14 cellular contexts compared by ENCODE assay signal in the genomic region with DNA sequence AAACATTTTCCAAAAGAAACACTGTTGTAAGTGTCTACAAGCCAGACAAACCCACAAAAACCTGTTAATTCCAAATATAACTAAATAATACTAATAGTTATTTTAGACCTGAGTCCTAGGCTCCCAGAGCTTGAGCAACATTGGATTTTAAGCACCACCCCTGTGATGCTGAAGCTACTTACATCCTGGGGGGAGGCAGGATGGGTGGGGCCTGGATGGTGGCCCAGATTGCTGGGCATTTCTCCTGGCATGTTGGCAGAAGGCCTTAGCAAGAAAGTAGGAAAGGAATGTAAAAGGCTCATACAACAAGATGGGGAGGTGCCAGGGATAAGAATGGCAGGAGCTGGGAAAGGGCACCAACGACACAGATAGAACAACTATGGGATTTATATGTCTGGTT. TPM values are rescaled to one million over a fixed set of nuclear protein-coding genes. Genes with fewer than 3 reads are reported as not detected.
DNase-seq lines count a peak whose midpoint lies in the region; ATAC-seq and TF ChIP-seq lines count a peak whose summit lies in the region.
"Had no signal": no experiment of that assay in that cellular context is flagged by ENCODE, and none has a peak within 500 bp of the region (broad histone marks: within the 10 kb centered on the region; RNA-seq: fewer than 3 reads in every experiment).

No MANE protein-coding gene starts in this region.

- no peak overlapping the region for H2AFZ ChIP-seq in SK-N-SH (ENCODE audit: low read depth)

- H3K4me3 ChIP-seq in SK-N-SH (ENCODE audit: low read depth in 2 of 2, low read length in 1 of 2) (no peak overlapping the region), fibroblast of mammary gland (ENCODE audit: control insufficient read depth, low read depth, low read length) (no peak overlapping the region), body of pancreas (no peak overlapping the region)

- ATAC-seq in body of pancreas (no peak), GM21825 (IDR thresholded peaks at IDR 0.05; ENCODE audit: unreplicated experiment) (no peak), GM21737 (IDR thresholded peaks at IDR 0.05; ENCODE audit: unreplicated experiment) (no peak)

- H3K27me3 ChIP-seq in SK-N-SH (ENCODE audit: insufficient read depth): no peaks in the 10 kb centered on the region
- H3K27me3 ChIP-seq in body of pancreas: no peaks in the 10 kb centered on the region

- TF ChIP-seq CTCF in SK-N-SH (IDR thresholded peaks at IDR 0.05): no peak
- no peak for TF ChIP-seq CTCF in fibroblast of mammary gland (conservative IDR thresholded peaks at IDR 0.05; ENCODE audit: control insufficient read depth, insufficient read depth, low read depth, low read length)
- TF ChIP-seq CTCF in body of pancreas (IDR thresholded peaks at IDR 0.05): no peak

- no peaks in the 10 kb centered on the region for H4K20me1 ChIP-seq in SK-N-SH (ENCODE audit: insufficient read depth)

- no peak for TF ChIP-seq EP300 in SK-N-SH (IDR thresholded peaks at IDR 0.05; ENCODE audit: borderline replicate concordance in 1 of 2, low read depth in 1 of 2, low read length in 1 of 2)

- POLR2A ChIA-PET in SK-N-SH (lab: Yijun Ruan, JAX): no interaction called here

- intact Hi-C loops in body of pancreas (cut with DNase I): no loop called here

- H3K4me1 ChIP-seq in SK-N-SH (ENCODE audit: control insufficient read depth in 1 of 2, insufficient read depth in 2 of 2, low read depth in 1 of 2, low read length in 1 of 2) (peaks cover 0 to 15% of the 10 kb centered on the region in 2 experiments; a peak in 1 of 4 replicates), body of pancreas (no peaks in the 10 kb centered on the region)

- no peak overlapping the region for H3K9ac ChIP-seq in SK-N-SH

- H3K9me3 ChIP-seq in SK-N-SH (no peaks in the 10 kb centered on the region), body of pancreas (no peaks in the 10 kb centered on the region)

- CTCF ChIA-PET in SK-N-SH (lab: Yijun Ruan, JAX): no interaction called here

- H3K79me2 ChIP-seq in SK-N-SH (ENCODE audit: insufficient read depth): no peaks in the 10 kb centered on the region

- DNase-seq in EL (peak; percentile 61), SK-N-SH (no peak), fibroblast of mammary gland (ENCODE audit: low read depth) (peak; percentile 21), myocyte (ENCODE audit: low read depth) (peak; percentile 32), body of pancreas (no peak), DMS153 treated with DMSO at 0.1 percent for 48 hours (lab: John Stamatoyannopoulos, UW; ENCODE audit: unreplicated experiment) (no peak)
- DNase-seq: activated CD8-positive, alpha-beta memory T cell treated with anti-CD3 and anti-CD28 coated beads, Interleukin-2, amount 50 U/mL, for 48 hours; effector memory CD4-positive, alpha-beta T cell; NCI-H345; SHP77; stimulated activated CD4-positive, alpha-beta T cell treated with anti-CD3 and anti-CD28 coated beads, Interleukin-2, amount 100 ng/mL, for 48 hours had no signal

- WGBS in SK-N-SH (ENCODE audit: low lambda C conversion rate): 92% methylated on average over 1 of the region's 1 CpG
- 82 to 90% methylated on average over 1 of the region's 1 CpG for WGBS in body of pancreas, 2 donors

- H3K27ac ChIP-seq in SK-N-SH (ENCODE audit: low read depth in 2 of 2, low read length in 1 of 2) (peak overlapping the region in 1 of 2 experiments; percentile 54; a peak in 3 of 4 replicates), body of pancreas (no peak overlapping the region)
- H3K27ac ChIP-seq: VCaP had no signal

- TF ChIP-seq RAD21 in SK-N-SH (IDR thresholded peaks at IDR 0.05; ENCODE audit: low read length): no peak

- H3K9me2 ChIP-seq in SK-N-SH: no peaks in the 10 kb centered on the region

- TF ChIP-seq POLR2A in body of pancreas (IDR thresholded peaks at IDR 0.05): no peak

- H3K36me3 ChIP-seq in SK-N-SH (replicated peaks in 1 of 2; ENCODE audit: control insufficient read depth in 1 of 2, insufficient read depth in 2 of 2, low read length in 1 of 2): peaks cover 31 to 55% of the 10 kb centered on the region in 2 experiments
- no peaks in the 10 kb centered on the region for H3K36me3 ChIP-seq in body of pancreas (replicated peaks in 1 of 2; ENCODE audit: insufficient read depth in 1 of 2, low read depth in 2 of 2)

- peak overlapping the region; percentile 9; the same call in 1 of the 2 replicates for H3K4me2 ChIP-seq in SK-N-SH

- H3F3A ChIP-seq in SK-N-SH (replicated peaks; ENCODE audit: insufficient read depth): peaks cover 27% of the 10 kb centered on the region

TF ChIP-seq in SK-N-SH, 30 proteins besides CTCF, POLR2A, EP300 and RAD21:
- TF ChIP-seq ELF1 (IDR thresholded peaks at IDR 0.05): no peak
- TF ChIP-seq NFIC (IDR thresholded peaks at IDR 0.05; ENCODE audit: borderline replicate concordance): peak; percentile 86
- no peak for TF ChIP-seq TCF12 (IDR thresholded peaks at IDR 0.05)
TF ChIP-seq in SK-N-SH: peak in this region for 1.

RNA-seq across cellular contexts. Expression of a gene that starts 50.7 kb away (rescaled TPM):
- 0.15 and 0.20 TPM in 2 replicates for polyA plus RNA-seq in SK-N-SH (2012; rRNA removed)
- polyA plus RNA-seq in SK-N-SH (2012; cell fraction: cytosol; rRNA removed): 0.12 and 0.13 TPM in 2 replicates
- 0.86 and 0.95 TPM in 2 replicates for polyA plus RNA-seq in SK-N-SH (2012; cell fraction: nucleus; rRNA removed)
- total RNA-seq in myocyte (0.62 TPM in 1 of 2 replicates, not detected in the other), body of pancreas (not detected)
- 0.20 TPM for polyA plus RNA-seq in myocyte (2012)

Comparison
In these comparisons a context has a peak if more than half of its experiments do, and no peak if none do; other contexts are left out.
1. DNase-seq: peak in EL (single experiment), fibroblast of mammary gland (single experiment) and myocyte (single experiment); none in SK-N-SH (single experiment), body of pancreas (0 of 4) and DMS153 treated with DMSO at 0.1 percent for 48 hours (single experiment).